In genomic region chr7:84949501-84949900, GRCh38 we compare ENCODE assay signal across 23 cellular contexts.
"Had no signal": no experiment of that assay in that cellular context is flagged by ENCODE, and none has a peak within 500 bp of the region (broad histone marks: within the 10 kb centered on the region; RNA-seq: fewer than 3 reads in every experiment).

No MANE protein-coding gene starts in this region.

- DNase-seq: activated CD4-positive, alpha-beta T cell treated with anti-CD3 and anti-CD28 coated beads for 48 hours; activated CD4-positive, alpha-beta T cell treated with anti-CD3 and anti-CD28 coated beads, Interleukin-2, amount 50 U/mL, for 4 hours; activated CD4-positive, CD25-positive, alpha-beta regulatory T cell treated with anti-CD3 and anti-CD28 coated beads, Interleukin-2, amount 50 U/mL, for 72 hours; activated CD8-positive, alpha-beta memory T cell treated with anti-CD3 and anti-CD28 coated beads, Interleukin-2, amount 50 U/mL, for 48 hours; activated CD8-positive, alpha-beta T cell treated with anti-CD3 and anti-CD28 coated beads, Interleukin-2, amount 10 ng/mL, durations not matched to agents 7 days and 5 days; activated naive CD4-positive, alpha-beta T cell treated with anti-CD3 and anti-CD28 coated beads, Interleukin-2, amount 50 U/mL, for 16 hours; activated naive CD8-positive, alpha-beta T cell treated with anti-CD3 and anti-CD28 coated beads, Interleukin-2, amount 10 ng/mL, durations not matched to agents 7 days and 5 days; activated T-cell treated with anti-CD3 and anti-CD28 coated beads, Interleukin-2, amount 50 U/mL, for 1 hour; adrenal gland; KG1; MG63; MV-4-11; NCI-H1092 treated with DMSO at 0.1 percent for 48 hours; NCI-H1436; NCI-H1694 treated with DMSO at 0.1 percent for 48 hours; NCI-H2081; NCI-H510A treated with DMSO at 0.1 percent for 48 hours; NCI-H69; PC-9; SHP77 treated with DMSO at 0.1 percent for 48 hours; T-helper 17 cell; T-helper 9 cell had no signal

- H3K4me3 ChIP-seq: adrenal gland, ascending aorta, MG63, PC-9 had no signal
